ENCODE assay signal across 1 cellular context in the genomic region with DNA sequence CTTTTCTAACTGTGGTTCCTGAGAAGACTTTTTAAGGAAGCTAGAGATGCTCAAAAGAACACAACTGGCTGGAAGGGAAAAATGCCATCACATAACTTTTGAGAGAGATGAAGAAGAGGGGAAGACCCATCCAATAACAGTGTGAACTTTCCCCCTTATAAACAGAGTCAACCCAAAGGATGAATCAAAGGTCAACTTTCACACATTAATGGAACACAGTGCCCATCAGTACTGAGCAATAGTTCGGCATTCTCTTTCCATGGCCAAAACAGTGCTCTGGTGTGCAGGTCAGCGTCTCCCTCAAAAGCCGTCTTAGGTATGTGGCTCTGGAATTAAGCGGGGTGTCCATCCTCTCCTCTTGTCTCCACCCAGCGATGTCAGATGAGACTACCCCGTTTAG.
TF ChIP-seq lines count a peak whose summit lies in the region.

No MANE protein-coding gene starts in this region.

TF ChIP-seq in IMR-90, 13 proteins besides CTCF, POLR2A, EP300 and RAD21:
- TF ChIP-seq MXI1 (IDR thresholded peaks at IDR 0.05; ENCODE audit: borderline replicate concordance, low read depth, low read length) (no peak), MAFK (IDR thresholded peaks at IDR 0.05; ENCODE audit: low read depth, low read length) (no peak), RFX5 (IDR thresholded peaks at IDR 0.05; ENCODE audit: low read depth, low read length) (no peak), CHD1 (IDR thresholded peaks at IDR 0.05; ENCODE audit: low read depth, low read length) (no peak), USF2 (IDR thresholded peaks at IDR 0.05; ENCODE audit: low read depth, low read length) (no peak), SMC3 (IDR thresholded peaks at IDR 0.05; ENCODE audit: low read depth, low read length) (no peak), RCOR1 (IDR thresholded peaks at IDR 0.05; ENCODE audit: insufficient replicate concordance, low read length) (no peak), CEBPB (IDR thresholded peaks at IDR 0.05; ENCODE audit: low read depth, low read length) (no peak), FOS (IDR thresholded peaks at IDR 0.05; ENCODE audit: low read depth, low read length) (no peak), ELK1 (IDR thresholded peaks at IDR 0.05; ENCODE audit: borderline replicate concordance, low read depth, low read length) (no peak), BHLHE40 (IDR thresholded peaks at IDR 0.05; ENCODE audit: low read depth, low read length) (no peak), NFE2L2 (IDR thresholded peaks at IDR 0.05; ENCODE audit: low read depth, low read length) (no peak), MAZ (IDR thresholded peaks at IDR 0.05; ENCODE audit: borderline replicate concordance, low read depth, low read length) (no peak)
